ENCODE assay signal across 3 cellular contexts in genomic region chr3:55852326-55852725, GRCh38.
"Had no signal": no experiment of that assay in that cellular context is flagged by ENCODE, and none has a peak within 500 bp of the region (broad histone marks: within the 10 kb centered on the region; RNA-seq: fewer than 3 reads in every experiment).

No MANE protein-coding gene starts in this region.

- ATAC-seq: GM12878 had no signal

- DNase-seq: GDM1, GF-D8 had no signal

- H3K4me3 ChIP-seq: GM12878 had no signal
